Comparison of ENCODE assay signal across 6 cellular contexts in the genomic region with DNA sequence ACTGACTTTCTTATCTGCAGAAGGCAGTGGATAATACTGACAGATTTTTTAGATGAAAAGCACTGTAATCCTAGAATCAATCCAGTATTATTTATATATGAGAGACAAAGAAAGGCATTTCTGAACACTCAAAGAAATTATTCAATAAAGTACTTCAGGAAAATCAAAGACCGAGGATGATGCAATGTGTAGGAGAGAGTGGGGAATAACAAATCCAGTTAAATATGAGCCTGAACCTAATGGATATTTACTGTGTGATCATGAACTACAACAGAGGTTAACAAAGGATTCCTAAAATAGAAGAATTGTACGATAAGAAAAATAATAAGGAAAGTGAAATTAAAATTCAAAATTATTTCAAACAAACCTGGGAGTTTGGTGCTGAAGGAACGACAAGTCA.
"Had no signal": no experiment of that assay in that cellular context is flagged by ENCODE, and none has a peak within 500 bp of the region (broad histone marks: within the 10 kb centered on the region; RNA-seq: fewer than 3 reads in every experiment).

No MANE protein-coding gene starts in this region.

- H3K4me2 ChIP-seq: KMS-11 had no signal

- H3K27ac ChIP-seq: GM23248, KMS-11 had no signal

- H3K4me3 ChIP-seq: GM23248 had no signal

- H3K9ac ChIP-seq: GM23248, KMS-11 had no signal

- H2AFZ ChIP-seq: GM23248 had no signal

- ATAC-seq: HepG2 had no signal

- DNase-seq: GM23248, H9, HCEC 1CT, KBM-7 had no signal

- H3K4me3 Mint-ChIP-seq: H9 had no signal
